In the genomic region with DNA sequence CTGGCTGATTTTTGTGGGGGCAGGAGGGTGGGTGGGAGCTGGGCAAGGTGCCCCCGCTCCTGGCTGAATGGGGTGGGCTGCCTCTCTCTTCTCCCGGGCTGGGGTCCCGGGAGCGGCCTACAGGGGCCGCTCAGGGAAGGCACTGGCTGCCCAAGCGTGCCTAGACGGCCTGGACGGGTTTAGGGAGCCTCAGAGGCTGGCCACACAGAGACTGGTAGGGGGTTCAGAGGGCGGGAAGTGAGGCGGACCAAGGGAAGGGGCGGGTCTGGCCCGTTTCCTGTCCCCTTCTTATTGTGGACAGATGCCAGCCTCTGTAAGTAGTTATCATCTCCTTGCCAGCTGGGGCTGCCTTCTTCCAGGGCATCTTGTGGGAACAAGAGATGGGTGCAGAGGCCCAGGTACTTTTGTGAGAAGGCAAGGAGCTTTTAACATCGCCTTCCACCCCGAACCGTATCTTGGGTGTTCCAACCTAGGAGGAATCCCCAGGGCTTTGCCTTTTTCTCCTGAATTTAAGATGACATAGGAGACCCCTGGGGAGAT, we compare ENCODE assay signal across 8 cellular contexts. TPM values are rescaled to one million over a fixed set of nuclear protein-coding genes. Genes with fewer than 3 reads are reported as not detected.
DNase-seq lines count a peak whose midpoint lies in the region; ATAC-seq and TF ChIP-seq lines count a peak whose summit lies in the region.

No MANE protein-coding gene starts in this region.

- POLR2A ChIA-PET in BJ (lab: Charles Lee): no interaction called here

- peaks cover 2% of the 10 kb centered on the region; the same call in 1 of the 2 replicates for H3K4me1 ChIP-seq in HUES6 (ENCODE audit: control insufficient read depth, insufficient read depth, low read length)
- peaks cover 13% of the 10 kb centered on the region for H3K4me1 ChIP-seq in mammary epithelial cell (ENCODE audit: insufficient read depth, low read length)
- H3K4me1 ChIP-seq in right lobe of liver: peaks cover 0 to 14% (median 3%) of the 10 kb centered on the region in 4 donors
- H3K4me1 ChIP-seq in tibial artery: peaks cover 0 to 21% (median 8%) of the 10 kb centered on the region in 4 donors

- WGBS in mammary epithelial cell (ENCODE audit: low coverage, missing lambda C conversion rate): 9% methylated on average over 6 of the region's 15 CpGs
- 2% methylated on average over 7 of the region's 15 CpGs for WGBS in right lobe of liver (ENCODE audit: insufficient coverage, low coverage, low lambda C conversion rate, missing lambda C conversion rate)

- TF ChIP-seq POLR2A in right lobe of liver (IDR thresholded peaks at IDR 0.05): no peak

- TF ChIP-seq CTCF in BJ (IDR thresholded peaks at IDR 0.05; ENCODE audit: insufficient read depth, low read depth, low read length) (no peak), mammary epithelial cell (conservative IDR thresholded peaks at IDR 0.05 in 1 of 2, IDR thresholded peaks at IDR 0.05 in 1 of 2; ENCODE audit: extremely low read depth in 1 of 2, insufficient read depth in 1 of 2, low read depth in 1 of 2, low read length in 2 of 2) (no peak), right lobe of liver (IDR thresholded peaks at IDR 0.05) (no peak), tibial artery (IDR thresholded peaks at IDR 0.05) (no peak)

- H3K27ac ChIP-seq in HUES6 (ENCODE audit: low read depth, low read length) (no peak overlapping the region), mammary epithelial cell (ENCODE audit: insufficient read depth, low read depth, low read length) (no peak overlapping the region), right lobe of liver (peak overlapping the region; percentile 50 to 72 (median 65)), tibial artery (peak overlapping the region; percentile 80)

- peak; percentile 55 for ATAC-seq in GM19397 (IDR thresholded peaks at IDR 0.05; ENCODE audit: unreplicated experiment)
- ATAC-seq in right lobe of liver: peak; percentile 58 to 68 (median 62)

- H2AFZ ChIP-seq in mammary epithelial cell (ENCODE audit: low read depth, low read length): peak overlapping the region; percentile 92

- H3K4me3 ChIP-seq in BJ (ENCODE audit: low read depth, low read length): peak overlapping the region; percentile 55
- H3K4me3 ChIP-seq in HUES6 (ENCODE audit: low read depth, low read length): peak overlapping the region; percentile 71
- peak overlapping the region; percentile 36 to 56 (median 49) for H3K4me3 ChIP-seq in mammary epithelial cell (replicated peaks in 1 of 3; ENCODE audit: insufficient read depth in 1 of 3, low read depth in 2 of 3, low read length in 3 of 3)
- H3K4me3 ChIP-seq in right lobe of liver: peak overlapping the region; percentile 46 to 63 (median 61)
- H3K4me3 ChIP-seq in tibial artery: peak overlapping the region; percentile 54 to 59

- peaks cover 2% of the 10 kb centered on the region for H3K27me3 ChIP-seq in BJ (ENCODE audit: control insufficient read depth, insufficient read depth, low read length)
- H3K27me3 ChIP-seq in HUES6 (ENCODE audit: control insufficient read depth, insufficient read depth, low read length): peaks cover 49% of the 10 kb centered on the region
- H3K27me3 ChIP-seq in mammary epithelial cell (ENCODE audit: insufficient read depth, low read length): no peaks in the 10 kb centered on the region
- no peaks in the 10 kb centered on the region for H3K27me3 ChIP-seq in right lobe of liver
- H3K27me3 ChIP-seq in tibial artery: no peaks in the 10 kb centered on the region

- no peak for DNase-seq in BJ (ENCODE audit: low read depth)
- no peak for DNase-seq in mammary epithelial cell
- peak in 2 of 3 donors; percentile 44 to 50 for DNase-seq in right lobe of liver
- peak; percentile 39 to 72 for DNase-seq in tibial artery
- DNase-seq in NCI-H1436 treated with DMSO at 0.1 percent for 48 hours (lab: John Stamatoyannopoulos, UW): no peak
- no peak for DNase-seq in NCI-H526 (lab: John Stamatoyannopoulos, UW)

- peaks cover 3% of the 10 kb centered on the region; the same call in 1 of the 2 replicates for H3K36me3 ChIP-seq in BJ (ENCODE audit: control insufficient read depth, insufficient read depth, low read length)
- peaks cover 10% of the 10 kb centered on the region for H3K36me3 ChIP-seq in HUES6 (ENCODE audit: control insufficient read depth, insufficient read depth, low read length)
- no peaks in the 10 kb centered on the region for H3K36me3 ChIP-seq in mammary epithelial cell (ENCODE audit: insufficient read depth, low read length)
- H3K36me3 ChIP-seq in right lobe of liver: peaks cover 0 to 14% (median 0%) of the 10 kb centered on the region in 4 donors
- peaks cover 0 to 18% (median 12%) of the 10 kb centered on the region in 3 donors for H3K36me3 ChIP-seq in tibial artery

- H3K79me2 ChIP-seq in mammary epithelial cell (ENCODE audit: insufficient read depth, low read length): no peaks in the 10 kb centered on the region

- H3K9me3 ChIP-seq in HUES6 (ENCODE audit: control insufficient read depth, insufficient read depth, low read depth, low read length) (no peaks in the 10 kb centered on the region), mammary epithelial cell (replicated peaks; ENCODE audit: insufficient read depth, low read length) (no peaks in the 10 kb centered on the region), right lobe of liver (no peaks in the 10 kb centered on the region), tibial artery (no peaks in the 10 kb centered on the region)

- H4K20me1 ChIP-seq in mammary epithelial cell (ENCODE audit: insufficient read depth, low read length): no peaks in the 10 kb centered on the region

- in situ Hi-C loops in mammary epithelial cell (cut with MboI; ENCODE audit: low sequenced_read_pairs in 2 of 2): no loop called here

- dilution Hi-C loops in mammary epithelial cell (cut with HindIII; ENCODE audit: low sequenced_read_pairs): no loop called here

- H3K9ac ChIP-seq in HUES6 (ENCODE audit: low read length): no peak overlapping the region
- no peak overlapping the region for H3K9ac ChIP-seq in mammary epithelial cell (ENCODE audit: insufficient read depth, low read length)

- H3K4me2 ChIP-seq in mammary epithelial cell (ENCODE audit: insufficient read depth, low read depth, low read length): peak overlapping the region; percentile 88

- CTCF ChIA-PET in BJ (lab: Yijun Ruan, JAX) (interaction anchor here (0.6 to 1.0 kb wide), 3 partner anchors 9 to 149 kb away, joined by 3 read pairs; no protein-coding TSS in a partner anchor), mammary epithelial cell (lab: Charles Lee; ENCODE audit: low non-redundant PET) (no interaction called here)

- no TSS peak for BruUV-seq in mammary epithelial cell (replicated peaks; lab: Mats Ljungman, UMichigan)

- intact Hi-C loops in mammary epithelial cell (cut with micrococcal nuclease): no loop called here
- intact Hi-C loops in right lobe of liver (cut with DNase I): no loop called here
- intact Hi-C loops in tibial artery (cut with DNase I; ENCODE audit: low total_unique reads): loop anchor here (10.0 kb wide), 1 partner anchor 56 kb away; no protein-coding TSS in a partner anchor

RNA-seq across cellular contexts. Expression of gene CD40, which starts 0.4 kb away (rescaled TPM):
- polyA plus RNA-seq in BJ (2011; rRNA removed) (7.5 and 11.6 TPM in 2 replicates), mammary epithelial cell (14.9 TPM)
- polyA minus RNA-seq in BJ (2011; rRNA and poly(A)+ RNA removed): 3.2 and 3.7 TPM in 2 replicates
- total RNA-seq in mammary epithelial cell (1 to 10 TPM in 1 of 2 donors, not detected in 1; 3.2 TPM), right lobe of liver (10 to 100 TPM in 2 of 6 experiments, 1 to 10 TPM in 4; 8.8 to 11.7 (median 9.4) TPM)
- 0.31 TPM for polyA minus RNA-seq in mammary epithelial cell

RNA-seq across cellular contexts. Expression of gene NCOA5, which starts 28.8 kb away (rescaled TPM):
- 19.0 and 19.9 TPM in 2 replicates for polyA plus RNA-seq in BJ (2011; rRNA removed)
- 13.9 and 19.9 TPM in 2 replicates for polyA minus RNA-seq in BJ (2011; rRNA and poly(A)+ RNA removed)
- 10 to 100 TPM; 11.2 to 17.8 TPM for total RNA-seq in mammary epithelial cell
- polyA plus RNA-seq in mammary epithelial cell: 17.4 TPM
- polyA minus RNA-seq in mammary epithelial cell: 20.1 TPM
- 10 to 100 TPM in 1 of 6 experiments, 1 to 10 TPM in 5; 5.1 to 10.4 (median 8.8) TPM for total RNA-seq in right lobe of liver

Comparison
In these comparisons a context has a peak if more than half of its experiments do, and no peak if none do; other contexts are left out.
1. DNase-seq: peak in right lobe of liver (2 of 3) and tibial artery (2 of 2); none in BJ (single experiment), mammary epithelial cell (single experiment), NCI-H1436 treated with DMSO at 0.1 percent for 48 hours (single experiment) and NCI-H526 (0 of 2).
2. H3K27ac ChIP-seq: peak in right lobe of liver (3 of 3) and tibial artery (2 of 2); none in HUES6 (single experiment) and mammary epithelial cell (single experiment).
3. Peak in every context shown above with its lines, with median percentiles within 50 percentile points of each other: H3K4me3 ChIP-seq.